Comparison of ENCODE assay signal across 8 cellular contexts in the genomic region with DNA sequence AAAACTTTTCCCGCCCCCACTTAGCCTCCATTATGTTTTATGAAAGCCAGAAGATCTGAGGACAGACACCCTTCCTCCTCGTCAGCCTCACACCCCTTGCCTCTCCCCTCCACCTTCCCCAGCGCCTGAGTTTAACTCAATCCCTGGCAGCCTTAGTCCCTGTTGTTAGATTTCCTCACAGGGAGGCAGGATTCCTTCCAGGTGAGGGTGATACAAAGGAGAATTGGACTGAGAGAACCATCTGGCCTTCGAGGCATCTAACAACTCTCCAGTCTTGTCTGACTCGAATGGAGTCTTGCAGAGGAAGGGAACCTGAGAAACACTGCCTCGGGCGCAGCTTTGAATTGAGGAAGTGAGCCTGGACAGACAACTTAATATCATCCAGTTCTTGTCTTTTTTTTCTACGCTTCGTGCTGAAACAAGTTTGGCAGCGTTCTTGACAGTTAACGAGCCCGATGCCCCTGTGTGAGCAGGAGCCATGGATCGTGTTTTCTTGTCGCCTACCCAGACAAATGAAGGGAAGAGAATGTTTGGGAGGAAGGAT. TPM values are rescaled to one million over a fixed set of nuclear protein-coding genes. Genes with fewer than 3 reads are reported as not detected.
DNase-seq lines count a peak whose midpoint lies in the region; ATAC-seq and TF ChIP-seq lines count a peak whose summit lies in the region.

No MANE protein-coding gene starts in this region.

- no peaks in the 10 kb centered on the region for H3K27me3 Mint-ChIP-seq in activated CD8-positive, alpha-beta T cell treated with anti-CD3 and anti-CD28 coated beads for 36 hours

- H3K4me3 ChIP-seq in GM06990 (replicated peaks; ENCODE audit: low read depth, low read length) = peak overlapping the region; percentile 40
- peak overlapping the region; percentile 77 for H3K4me3 ChIP-seq in HUES64 (ENCODE audit: low read length)
- H3K4me3 ChIP-seq in iPS-15b (ENCODE audit: low read depth, low read length) = peak overlapping the region; percentile 32
- peak overlapping the region; percentile 91 for H3K4me3 ChIP-seq in smooth muscle cell

- H3K36me3 Mint-ChIP-seq in activated CD8-positive, alpha-beta T cell treated with anti-CD3 and anti-CD28 coated beads for 36 hours (ENCODE audit: low read depth) = peaks cover 7% of the 10 kb centered on the region

- peak overlapping the region; percentile 75 for H3K9ac ChIP-seq in HUES64 (ENCODE audit: low read depth, low read length)
- peak overlapping the region; percentile 38 for H3K9ac ChIP-seq in iPS-15b (ENCODE audit: low read depth, low read length)
- H3K9ac ChIP-seq in smooth muscle cell (ENCODE audit: low read depth) = no peak overlapping the region

- H3K27ac ChIP-seq in HUES64 (ENCODE audit: low read depth, low read length) (peak overlapping the region; percentile 85), smooth muscle cell (ENCODE audit: low read depth) (peak overlapping the region; percentile 90)

- H3K27ac Mint-ChIP-seq in activated CD8-positive, alpha-beta T cell treated with anti-CD3 and anti-CD28 coated beads for 36 hours = peak overlapping the region; percentile 63

- no peaks in the 10 kb centered on the region for H3K9me3 Mint-ChIP-seq in activated CD8-positive, alpha-beta T cell treated with anti-CD3 and anti-CD28 coated beads for 36 hours

- H3K36me3 ChIP-seq in GM06990 (ENCODE audit: control insufficient read depth, insufficient read depth, low read length) (peaks cover 5% of the 10 kb centered on the region), HUES64 (ENCODE audit: insufficient read depth, low read length) (peaks cover 17% of the 10 kb centered on the region), iPS-15b (ENCODE audit: control insufficient read depth, insufficient read depth, low read length) (peaks cover 6% of the 10 kb centered on the region), smooth muscle cell (ENCODE audit: low read depth) (no peaks in the 10 kb centered on the region)

- H3K27me3 ChIP-seq in GM06990 (replicated peaks; ENCODE audit: control insufficient read depth, insufficient read depth, low read length) = no peaks in the 10 kb centered on the region
- H3K27me3 ChIP-seq in HUES64 (ENCODE audit: insufficient read depth, low read length) = no peaks in the 10 kb centered on the region
- no peaks in the 10 kb centered on the region for H3K27me3 ChIP-seq in iPS-15b (ENCODE audit: control insufficient read depth, insufficient read depth, low read length)
- no peaks in the 10 kb centered on the region for H3K27me3 ChIP-seq in smooth muscle cell (ENCODE audit: low read depth)

- no peak for TF ChIP-seq CTCF in GM06990 (IDR thresholded peaks at IDR 0.05; ENCODE audit: insufficient read depth, low read length, poor library complexity, severe bottlenecking)
- TF ChIP-seq CTCF in activated CD8-positive, alpha-beta T cell treated with anti-CD3 and anti-CD28 coated beads for 36 hours (IDR thresholded peaks at IDR 0.05) = no peak
- TF ChIP-seq CTCF in smooth muscle cell (IDR thresholded peaks at IDR 0.05; ENCODE audit: borderline replicate concordance, insufficient read depth, poor library complexity, severe bottlenecking) = no peak

- H2AFZ ChIP-seq in smooth muscle cell (ENCODE audit: low read depth) = no peak overlapping the region

- H3K4me1 ChIP-seq in HUES64 (ENCODE audit: insufficient read depth, low read length) (peaks cover 7% of the 10 kb centered on the region), iPS-15b (ENCODE audit: control insufficient read depth, insufficient read depth, low read length) (peaks cover 8% of the 10 kb centered on the region), smooth muscle cell (ENCODE audit: low read depth) (peaks cover 11% of the 10 kb centered on the region)

- intact Hi-C loops in activated CD8-positive, alpha-beta T cell treated with anti-CD3 and anti-CD28 coated beads for 36 hours (cut with micrococcal nuclease) = no loop called here

- H3K4me3 Mint-ChIP-seq in activated CD8-positive, alpha-beta T cell treated with anti-CD3 and anti-CD28 coated beads for 36 hours = peak overlapping the region; percentile 74

- no peaks in the 10 kb centered on the region for H3K79me2 ChIP-seq in smooth muscle cell (ENCODE audit: low read depth)

- H3K4me2 ChIP-seq in smooth muscle cell = peak overlapping the region; percentile 95

- peaks cover 17% of the 10 kb centered on the region for H3F3A ChIP-seq in smooth muscle cell (ENCODE audit: low read depth)

- H3K4me1 Mint-ChIP-seq in activated CD8-positive, alpha-beta T cell treated with anti-CD3 and anti-CD28 coated beads for 36 hours (ENCODE audit: low read depth) = peaks cover 33% of the 10 kb centered on the region

- H4K20me1 ChIP-seq in smooth muscle cell (ENCODE audit: low read depth) = no peaks in the 10 kb centered on the region

- POLR2A ChIA-PET in activated CD8-positive, alpha-beta T cell treated with anti-CD3 and anti-CD28 coated beads for 36 hours (lab: Charles Lee) = interaction anchor here (1.1 to 1.3 kb wide), 3 partner anchors 8 to 44 kb away, joined by 5 to 7 read pairs (median 5); a partner anchor contains a TSS

- H3K9me3 ChIP-seq in HUES64 (ENCODE audit: insufficient read depth, low read depth, low read length) (no peaks in the 10 kb centered on the region), iPS-15b (ENCODE audit: control insufficient read depth, insufficient read depth, low read length) (no peaks in the 10 kb centered on the region), smooth muscle cell (replicated peaks; ENCODE audit: low read depth) (no peaks in the 10 kb centered on the region)

- ATAC-seq in activated CD8-positive, alpha-beta T cell treated with anti-CD3 and anti-CD28 coated beads for 36 hours = no peak

- DNase-seq in GM06990 (ENCODE audit: extremely low read depth, insufficient read length) = no peak
- DNase-seq in activated CD8-positive, alpha-beta T cell treated with anti-CD3 and anti-CD28 coated beads for 36 hours = no peak
- DNase-seq in smooth muscle cell (lab: John Stamatoyannopoulos, UW; ENCODE audit: unreplicated experiment) = no peak
- DNase-seq in GOT3 (lab: John Stamatoyannopoulos, UW) = no peak
- DNase-seq in HK-2 (ENCODE audit: unreplicated experiment) = no peak
- DNase-seq in activated CD4-positive, alpha-beta T cell treated with anti-CD3 and anti-CD28 coated beads, Interleukin-2, amount 50 U/mL, for 1 hour = no peak

- 51% methylated on average over 14 of the region's 14 CpGs for WGBS in HUES64
- whole genome bisulfite sequencing in smooth muscle cell (ENCODE audit: low lambda C conversion rate) = 36% methylated on average over 14 of the region's 14 CpGs

- CTCF ChIA-PET in activated CD8-positive, alpha-beta T cell treated with anti-CD3 and anti-CD28 coated beads for 36 hours (lab: Charles Lee) = interaction anchor here (0.8 to 4.4 kb wide), 5 partner anchors 8 to 118 kb away, joined by 3 to 20 read pairs (median 4); a partner anchor contains a TSS

RNA-seq across cellular contexts. Expression of a gene that starts 1.3 kb away (rescaled TPM):
- 23.1 TPM for polyA plus RNA-seq in HUES64 (2013, experiment 1 of 2)
- 32.3 TPM for polyA plus RNA-seq in HUES64 (2013, experiment 2 of 2)
- 1 to 10 TPM; 8.3 to 9.2 TPM for total RNA-seq in activated CD8-positive, alpha-beta T cell treated with anti-CD3 and anti-CD28 coated beads for 36 hours
- 17.8 and 18.6 TPM in 2 replicates for total RNA-seq in smooth muscle cell
- polyA plus RNA-seq in smooth muscle cell = 15.4 and 17.5 TPM in 2 replicates

RNA-seq across cellular contexts. Expression of a gene that starts 7.0 kb away (rescaled TPM):
- 5.4 TPM for polyA plus RNA-seq in HUES64 (2013, experiment 1 of 2)
- polyA plus RNA-seq in HUES64 (2013, experiment 2 of 2) = 5.5 TPM
- total RNA-seq in activated CD8-positive, alpha-beta T cell treated with anti-CD3 and anti-CD28 coated beads for 36 hours = 1 to 10 TPM; 6.7 to 7.9 TPM
- 5.6 and 6.3 TPM in 2 replicates for total RNA-seq in smooth muscle cell
- 5.7 and 6.9 TPM in 2 replicates for polyA plus RNA-seq in smooth muscle cell

RNA-seq across cellular contexts. Expression of a gene that starts 30.5 kb away (rescaled TPM):
- 5.2 TPM for polyA plus RNA-seq in HUES64 (2013, experiment 1 of 2)
- 6.0 TPM for polyA plus RNA-seq in HUES64 (2013, experiment 2 of 2)
- 10 to 100 TPM in 1 of 2 experiments, 1 to 10 TPM in 1; 9.7 to 10.4 TPM for total RNA-seq in activated CD8-positive, alpha-beta T cell treated with anti-CD3 and anti-CD28 coated beads for 36 hours
- 1.6 and 5.0 TPM in 2 replicates for total RNA-seq in smooth muscle cell
- 4.0 and 6.5 TPM in 2 replicates for polyA plus RNA-seq in smooth muscle cell

RNA-seq across cellular contexts. Expression of a gene that starts 43.8 kb away (rescaled TPM):
- 3.8 TPM for polyA plus RNA-seq in HUES64 (2013, experiment 1 of 2)
- 3.7 TPM for polyA plus RNA-seq in HUES64 (2013, experiment 2 of 2)
- total RNA-seq in activated CD8-positive, alpha-beta T cell treated with anti-CD3 and anti-CD28 coated beads for 36 hours = 1 to 10 TPM; 4.7 to 5.5 TPM
- total RNA-seq in smooth muscle cell = 6.2 and 6.9 TPM in 2 replicates
- polyA plus RNA-seq in smooth muscle cell = 16.4 and 16.8 TPM in 2 replicates

RNA-seq across cellular contexts. Expression of a gene that starts 55.2 kb away (rescaled TPM):
- polyA plus RNA-seq in HUES64 (2013, experiment 1 of 2) = 0.40 TPM
- polyA plus RNA-seq in HUES64 (2013, experiment 2 of 2) = 0.25 TPM
- 100 to 1,000 TPM; 274 to 285 TPM for total RNA-seq in activated CD8-positive, alpha-beta T cell treated with anti-CD3 and anti-CD28 coated beads for 36 hours
- total RNA-seq in smooth muscle cell = not detected in 2 replicates
- not detected in 2 replicates for polyA plus RNA-seq in smooth muscle cell

Comparison
In these comparisons a context has a peak if more than half of its experiments do, and no peak if none do; other contexts are left out.
1. H3K4me3 ChIP-seq: peak in every context shown above with its lines; median percentile 91 in smooth muscle cell; 77 in HUES64; 40 in GM06990; 32 in iPS-15b.